Comparison of ENCODE assay signal across 1 cellular context in genomic region chr15:63663906-63664305, GRCh38.
TF ChIP-seq lines count a peak whose summit lies in the region.

No MANE protein-coding gene starts in this region.

TF ChIP-seq in IMR-90, 13 proteins besides CTCF, POLR2A, EP300 and RAD21 (continued from another document):
- TF ChIP-seq ELK1 (IDR thresholded peaks at IDR 0.05; ENCODE audit: borderline replicate concordance, low read depth, low read length) (no peak), RCOR1 (IDR thresholded peaks at IDR 0.05; ENCODE audit: insufficient replicate concordance, low read length) (no peak), NFE2L2 (IDR thresholded peaks at IDR 0.05; ENCODE audit: low read depth, low read length) (no peak), CEBPB (IDR thresholded peaks at IDR 0.05; ENCODE audit: low read depth, low read length) (no peak), USF2 (IDR thresholded peaks at IDR 0.05; ENCODE audit: low read depth, low read length) (no peak)
